Comparison of ENCODE assay signal across 8 cellular contexts in the genomic region with DNA sequence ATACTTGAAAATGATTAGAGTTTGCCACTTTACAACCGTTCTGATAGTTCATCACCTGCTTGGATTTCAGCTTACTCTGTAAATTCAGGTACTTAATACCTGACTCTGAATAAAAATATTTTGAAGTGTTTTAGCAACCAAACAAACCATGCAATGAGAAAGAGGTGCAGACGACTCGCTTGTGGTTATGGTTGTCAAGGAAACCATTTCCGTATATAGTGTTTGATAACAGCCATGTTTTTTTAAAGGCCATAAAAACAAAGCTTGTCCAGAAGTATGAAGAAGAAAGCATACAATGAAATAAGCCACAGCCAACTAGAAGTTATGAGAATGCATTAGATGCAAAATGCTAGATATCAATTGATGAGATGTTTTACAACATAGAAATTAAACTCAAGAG.
DNase-seq lines count a peak whose midpoint lies in the region; ATAC-seq and TF ChIP-seq lines count a peak whose summit lies in the region.

No MANE protein-coding gene starts in this region.

- H3K4me1 ChIP-seq in DND-41 (ENCODE audit: insufficient read depth, low read length), result peaks cover 10% of the 10 kb centered on the region
- no peaks in the 10 kb centered on the region for H3K4me1 ChIP-seq in muscle layer of duodenum (ENCODE audit: control insufficient read depth in 1 of 2, insufficient read depth in 2 of 2, low read length in 2 of 2)

- no peak overlapping the region for H3K27ac ChIP-seq in DND-41 (ENCODE audit: low read length)
- peak overlapping the region; percentile 29 for H3K27ac ChIP-seq in muscle layer of duodenum (ENCODE audit: low read length)

- H3K9me3 ChIP-seq in DND-41 (ENCODE audit: insufficient read depth, low read length, severe bottlenecking) (no peaks in the 10 kb centered on the region), muscle layer of duodenum (ENCODE audit: control insufficient read depth in 1 of 2, low read length in 2 of 2) (no peaks in the 10 kb centered on the region)

- H3K36me3 ChIP-seq in DND-41 (ENCODE audit: insufficient read depth, low read length) (no peaks in the 10 kb centered on the region), muscle layer of duodenum (ENCODE audit: control insufficient read depth in 1 of 2, insufficient read depth in 2 of 2, low read length in 2 of 2) (no peaks in the 10 kb centered on the region)

- no peak for TF ChIP-seq CTCF in DND-41 (IDR thresholded peaks at IDR 0.05; ENCODE audit: borderline replicate concordance, extremely low read depth, low read length, poor library complexity, severe bottlenecking)

- no peaks in the 10 kb centered on the region for H3K27me3 ChIP-seq in DND-41 (ENCODE audit: insufficient read depth, low read length, poor library complexity)
- no peaks in the 10 kb centered on the region for H3K27me3 ChIP-seq in muscle layer of duodenum (ENCODE audit: low read depth, low read length)

- no peaks in the 10 kb centered on the region for H4K20me1 ChIP-seq in DND-41 (ENCODE audit: insufficient read depth, low read length)

- H3K4me3 ChIP-seq in DND-41 (ENCODE audit: low read depth in 1 of 2, low read length in 2 of 2) (no peak overlapping the region), muscle layer of duodenum (ENCODE audit: low read depth in 1 of 2, low read length in 2 of 2) (no peak overlapping the region)

- ATAC-seq in DND-41 (ENCODE audit: insufficient read depth, low read depth), result peak; percentile 87
- ATAC-seq in GM21381 (IDR thresholded peaks at IDR 0.05; ENCODE audit: unreplicated experiment), result no peak

- H3K79me2 ChIP-seq in DND-41 (ENCODE audit: insufficient read depth, low read length), result no peaks in the 10 kb centered on the region

- no peak overlapping the region for H3K9ac ChIP-seq in DND-41 (ENCODE audit: low read depth, low read length)

- DNase-seq in DND-41 (no peak), H4 (ENCODE audit: low spot score) (peak; percentile 50), NCI-H510A (lab: John Stamatoyannopoulos, UW) (peak; percentile 74), COR-L47 (lab: John Stamatoyannopoulos, UW) (no peak), foreskin melanocyte (no peak)
- DNase-seq in activated gamma-delta T cell treated with anti-CD3 and anti-CD28 coated beads, Interleukin-2, amount 50 U/mL, for 16 hours (ENCODE audit: low read depth), result peak; percentile 29

- H2AFZ ChIP-seq in DND-41 (ENCODE audit: low read depth, low read length), result no peak overlapping the region

- H3K4me2 ChIP-seq in DND-41 (ENCODE audit: insufficient read depth, low read length), result no peak overlapping the region

Comparison
In these comparisons a context has a peak if more than half of its experiments do, and no peak if none do; other contexts are left out.
1. DNase-seq: peak in H4 (single experiment), NCI-H510A (single experiment) and activated gamma-delta T cell treated with anti-CD3 and anti-CD28 coated beads, Interleukin-2, amount 50 U/mL, for 16 hours (single experiment); none in DND-41 (single experiment), COR-L47 (single experiment) and foreskin melanocyte (single experiment).